Comparison of ENCODE assay signal across 8 cellular contexts in genomic region chr6:42197574-42198362, GRCh38. TPM values are rescaled to one million over a fixed set of nuclear protein-coding genes. Genes with fewer than 3 reads are reported as not detected.
DNase-seq lines count a peak whose midpoint lies in the region; ATAC-seq and TF ChIP-seq lines count a peak whose summit lies in the region.

No MANE protein-coding gene starts in this region.

- intact Hi-C loops in aorta (cut with DNase I) = no loop called here
- intact Hi-C loops in sigmoid colon (cut with DNase I) = no loop called here

- TF ChIP-seq CTCF in sigmoid colon (IDR thresholded peaks at IDR 0.05) = no peak

- no peak overlapping the region for H3K4me3 ChIP-seq in aorta (ENCODE audit: low read length in 2 of 2)
- H3K4me3 ChIP-seq in sigmoid colon = no peak overlapping the region

- H3K27ac ChIP-seq in aorta (ENCODE audit: low read depth in 1 of 2, low read length in 2 of 2) (no peak overlapping the region), sigmoid colon (peak overlapping the region in 1 of 4 donors; percentile 54)

- no peak for TF ChIP-seq POLR2A in sigmoid colon (IDR thresholded peaks at IDR 0.05)

- H3K9me3 ChIP-seq in aorta (ENCODE audit: control insufficient read depth, low read length) (no peaks in the 10 kb centered on the region), sigmoid colon (no peaks in the 10 kb centered on the region)

- DNase-seq in A172 (ENCODE audit: low spot score) = peak; percentile 80
- peak; percentile 36 for DNase-seq in DMS153 (lab: John Stamatoyannopoulos, UW)
- DNase-seq in fibroblast of gingiva (ENCODE audit: low read depth) = peak; percentile 47
- no peak for DNase-seq in NCI-H446 treated with DMSO at 0.1 percent for 48 hours (lab: John Stamatoyannopoulos, UW)
- DNase-seq in GOT3 (lab: John Stamatoyannopoulos, UW) = no peak
- no peak for DNase-seq in aorta
- DNase-seq in sigmoid colon = no peak

- no peak for ATAC-seq in aorta (ENCODE audit: low FRiP score)

- H3K27me3 ChIP-seq in aorta (ENCODE audit: control insufficient read depth in 1 of 2, insufficient read depth in 2 of 2, low read length in 1 of 2) (no peaks in the 10 kb centered on the region), sigmoid colon (no peaks in the 10 kb centered on the region)

- TF ChIP-seq EP300 in sigmoid colon (IDR thresholded peaks at IDR 0.05) = no peak

- peaks cover 0 to 2% of the 10 kb centered on the region in 2 donors for H3K4me1 ChIP-seq in aorta (ENCODE audit: control insufficient read depth in 1 of 2, insufficient read depth in 2 of 2, low read length in 2 of 2)
- H3K4me1 ChIP-seq in sigmoid colon = peaks cover 0 to 35% (median 24%) of the 10 kb centered on the region in 4 donors

- peaks cover 0 to 2% of the 10 kb centered on the region in 2 donors for H3K36me3 ChIP-seq in aorta (ENCODE audit: control insufficient read depth in 1 of 2, insufficient read depth in 2 of 2, low read length in 1 of 2)
- peaks cover 0 to 1% (median 0%) of the 10 kb centered on the region in 4 donors for H3K36me3 ChIP-seq in sigmoid colon

- WGBS in aorta, 2 donors = 80 to 84% methylated on average over 13 of the region's 13 CpGs
- WGBS in sigmoid colon, 2 donors = 85% methylated on average over 13 of the region's 13 CpGs

TF ChIP-seq in PFSK-1, 5 proteins besides CTCF, POLR2A, EP300 and RAD21:
- TF ChIP-seq SIN3A (IDR thresholded peaks at IDR 0.05; ENCODE audit: borderline replicate concordance, insufficient read depth, low read length) = peak; percentile 70; the same call in 1 of the 2 replicates
- peak in 1 of 2 experiments; percentile 67; a peak in 1 of 4 replicates for TF ChIP-seq REST (IDR thresholded peaks at IDR 0.05; ENCODE audit: insufficient read depth in 1 of 2, low read depth in 2 of 2, low read length in 2 of 2)
- no peak for TF ChIP-seq POLR2AphosphoS5 (IDR thresholded peaks at IDR 0.05; ENCODE audit: low read depth, low read length)
- peak; percentile 99 for TF ChIP-seq FOXP2 (optimal IDR thresholded peaks at IDR 0.05; ENCODE audit: borderline replicate concordance, extremely low read depth, extremely low read length, insufficient read depth)
- TF ChIP-seq TAF1 (IDR thresholded peaks at IDR 0.05; ENCODE audit: borderline replicate concordance, insufficient read depth, low read length) = no peak

RNA-seq across cellular contexts. Expression of gene GUCA1B, which starts 3.0 kb away (rescaled TPM):
- not detected in 2 replicates for total RNA-seq in A172 (2014; rRNA removed; shearing (Covaris generic))
- 4.8 TPM for polyA plus RNA-seq in PFSK-1 (2012; ENCODE audit: insufficient read length, low read depth)
- total RNA-seq in aorta = 1 to 10 TPM; 2.0 to 4.1 TPM
- polyA plus RNA-seq in aorta = 1 to 10 TPM in 1 of 2 donors, under 1 TPM in 1; 0.88 to 2.4 TPM
- 1 to 10 TPM in 1 of 4 donors, under 1 TPM in 2, not detected in 1; 0.36 to 2.8 (median 0.82) TPM for total RNA-seq in sigmoid colon
- polyA plus RNA-seq in sigmoid colon = under 1 TPM in 1 of 3 donors, not detected in 2; 0.82 TPM

RNA-seq across cellular contexts. Expression of gene MRPS10, which starts 19.9 kb away (rescaled TPM):
- 93.5 and 95.1 TPM in 2 replicates for total RNA-seq in A172 (2014; rRNA removed; shearing (Covaris generic))
- polyA plus RNA-seq in PFSK-1 (2012; ENCODE audit: insufficient read length, low read depth) = 43.3 TPM
- total RNA-seq in aorta = 10 to 100 TPM; 20.2 to 24.3 TPM
- polyA plus RNA-seq in aorta = 10 to 100 TPM; 17.7 to 28.4 TPM
- 10 to 100 TPM; 27.7 to 35.2 (median 32.8) TPM for total RNA-seq in sigmoid colon
- 10 to 100 TPM; 28.8 to 41.4 (median 33.0) TPM for polyA plus RNA-seq in sigmoid colon

RNA-seq across cellular contexts. Expression of gene GUCA1A, which starts 24.6 kb away (rescaled TPM):
- total RNA-seq in A172 (2014; rRNA removed; shearing (Covaris generic)) = not detected in 2 replicates
- not detected for polyA plus RNA-seq in PFSK-1 (2012; ENCODE audit: insufficient read length, low read depth)
- total RNA-seq in aorta (not detected), sigmoid colon (under 1 TPM in 1 of 4 donors, not detected in 3; 0.36 TPM)
- polyA plus RNA-seq in aorta (not detected), sigmoid colon (under 1 TPM in 1 of 3 donors, not detected in 2; 0.15 TPM)

RNA-seq across cellular contexts. Expression of gene C6orf132, which starts 55.3 kb away (rescaled TPM):
- total RNA-seq in A172 (2014; rRNA removed; shearing (Covaris generic)) = 0.02 TPM in 1 of 2 replicates, not detected in the other
- not detected for polyA plus RNA-seq in PFSK-1 (2012; ENCODE audit: insufficient read length, low read depth)
- total RNA-seq in aorta (1 to 10 TPM; 1.7 to 3.1 TPM), sigmoid colon (1 to 10 TPM in 1 of 4 donors, under 1 TPM in 2, not detected in 1; 0.33 to 3.3 (median 0.71) TPM)
- polyA plus RNA-seq in aorta (10 to 100 TPM in 1 of 2 donors, under 1 TPM in 1; 0.51 to 30.7 TPM), sigmoid colon (10 to 100 TPM; 38.5 to 91.3 (median 87.1) TPM)

Comparison
In these comparisons a context has a peak if more than half of its experiments do, and no peak if none do; other contexts are left out.
1. DNase-seq: peak in A172 (single experiment), DMS153 (single experiment) and fibroblast of gingiva (single experiment); none in NCI-H446 treated with DMSO at 0.1 percent for 48 hours (single experiment), GOT3 (single experiment), aorta (0 of 2) and sigmoid colon (single experiment).